ENCODE assay signal across 8 cellular contexts in genomic region chr10:73413528-73414229, GRCh38. TPM values are rescaled to one million over a fixed set of nuclear protein-coding genes. Genes with fewer than 3 reads are reported as not detected.
DNase-seq lines count a peak whose midpoint lies in the region; ATAC-seq and TF ChIP-seq lines count a peak whose summit lies in the region.

Gene ANXA7 (minus strand): TSS chr10:73414058. CDS start chr10:73400856, 13,202 bp downstream.

- H4K91ac ChIP-seq in IMR-90 (ENCODE audit: insufficient read depth, low read depth, low read length): peak within 1 kb of the TSS; percentile 86

- H4K5ac ChIP-seq in IMR-90 (ENCODE audit: low read depth, low read length): peak within 1 kb of the TSS; percentile 28; the same call in 1 of the 2 replicates

- in situ Hi-C loops in IMR-90 (cut with MboI; ENCODE audit: low sequenced_read_pairs): no loop called here

- ATAC-seq in GM21528 (IDR thresholded peaks at IDR 0.05; ENCODE audit: low FRiP score, unreplicated experiment): peak; percentile 87
- ATAC-seq in IMR-90 (ENCODE audit: low read depth): peak; percentile 99
- peak; percentile 86 for ATAC-seq in PC-3

- peak within 1 kb of the TSS; percentile 64 for H3K23ac ChIP-seq in IMR-90 (ENCODE audit: low read depth, low read length)

- H3K27ac ChIP-seq in IMR-90 (ENCODE audit: insufficient read depth, low read length) (peak within 1 kb of the TSS; percentile 85), PC-3 (ENCODE audit: low read length) (peak within 1 kb of the TSS; percentile 73), mucosa of rectum (ENCODE audit: low read depth in 2 of 2, low read length in 2 of 2) (peak within 1 kb of the TSS; percentile 97)

- peaks cover 13 to 30% of the 10 kb centered on the region in 2 experiments for H3K79me1 ChIP-seq in IMR-90 (ENCODE audit: low read depth in 1 of 2, low read length in 2 of 2)

- CTCF ChIA-PET in IMR-90 (lab: Yijun Ruan, JAX) (no interaction called here), PC-3 (lab: Charles Lee) (interaction anchor here (0.5 to 0.9 kb wide), 2 partner anchors 160 to 1236 kb away, joined by 3 read pairs; no protein-coding TSS in a partner anchor)

- peak within 1 kb of the TSS; percentile 26; the same call in 1 of the 2 replicates for H3K18ac ChIP-seq in IMR-90 (ENCODE audit: low read depth, low read length)

- H3K9ac ChIP-seq in IMR-90 (ENCODE audit: low read depth, low read length): peak within 1 kb of the TSS; percentile 75
- H3K9ac ChIP-seq in PC-3 (ENCODE audit: low read length): peak within 1 kb of the TSS; percentile 85
- H3K9ac ChIP-seq in mucosa of rectum (ENCODE audit: low read depth in 1 of 2, low read length in 2 of 2): peak within 1 kb of the TSS; percentile 80 to 97

- peak within 1 kb of the TSS; percentile 11 for H3K14ac ChIP-seq in IMR-90 (replicated peaks; ENCODE audit: low read depth, low read length)

- TF ChIP-seq CTCF in IMR-90 (conservative IDR thresholded peaks at IDR 0.05; ENCODE audit: low read depth, low read length): peak; percentile 30
- peak; percentile 62 for TF ChIP-seq CTCF in PC-3 (conservative IDR thresholded peaks at IDR 0.05; ENCODE audit: low read depth, low read length)
- TF ChIP-seq CTCF in epithelial cell of proximal tubule (conservative IDR thresholded peaks at IDR 0.05; ENCODE audit: low read depth, low read length): peak; percentile 15

- H2BK5ac ChIP-seq in IMR-90 (ENCODE audit: low read depth, low read length, poor library complexity, severe bottlenecking): peak within 1 kb of the TSS; percentile 76

- peaks cover 51% of the 10 kb centered on the region for H3K79me2 ChIP-seq in PC-3 (ENCODE audit: low read length)

- H4K8ac ChIP-seq in IMR-90 (ENCODE audit: low read depth in 2 of 2, low read length in 2 of 2): peak within 1 kb of the TSS; percentile 1 to 94; a peak in 3 of 4 replicates

- peak within 1 kb of the TSS; percentile 43 for H3K4ac ChIP-seq in IMR-90 (ENCODE audit: low read depth, low read length)

- H3K9me2 ChIP-seq in PC-3 (replicated peaks; ENCODE audit: low read length): no peaks in the 10 kb centered on the region

- H2BK15ac ChIP-seq in IMR-90 (ENCODE audit: low read depth, low read length): peak within 1 kb of the TSS; percentile 0; the same call in 1 of the 3 replicates

- peak within 1 kb of the TSS; percentile 49; the same call in 1 of the 2 replicates for H2BK120ac ChIP-seq in IMR-90 (ENCODE audit: low read depth, low read length)

- intact Hi-C loops in IMR-90 (cut with micrococcal nuclease): loop anchor here (10.0 kb wide), 1 partner anchor 231 kb away; the partner anchor contains the start of gene MYOZ1
- intact Hi-C loops in PC-3 (cut with micrococcal nuclease): loop anchor here (1.0 to 10.0 kb wide), 9 partner anchors 55 to 579 kb away; partner anchors contain the start of genes CFAP70, DNAJC9, MRPS16 and SEC24C

- WGBS in IMR-90 (ENCODE audit: extremely low coverage in 2 of 2, insufficient read length in 1 of 2), 2 experiments: 1% methylated on average over 15 of the region's 62 CpGs; no CpG with 5 or more reads in 1 of the 2 experiments

- no TSS peak for BruUV-seq in IMR-90 (replicated peaks; lab: Mats Ljungman, UMichigan)
- BruUV-seq in PC-3 (replicated peaks; lab: Mats Ljungman, UMichigan): TSS peak; percentile 53

- no peak within 1 kb of the TSS for H2BK20ac ChIP-seq in IMR-90 (ENCODE audit: low read depth, low read length)

- no peaks in the 10 kb centered on the region for H3K27me3 ChIP-seq in IMR-90 (ENCODE audit: control insufficient read depth, insufficient read depth, low read length)
- H3K27me3 ChIP-seq in PC-3 (ENCODE audit: low read length): no peaks in the 10 kb centered on the region
- no peaks in the 10 kb centered on the region for H3K27me3 ChIP-seq in mucosa of rectum (ENCODE audit: control insufficient read depth in 2 of 2, insufficient read depth in 2 of 2, low read length in 2 of 2)

- peaks cover 3% of the 10 kb centered on the region; the same call in 1 of the 2 replicates for H3K9me1 ChIP-seq in IMR-90 (ENCODE audit: insufficient read depth, low read length)

- H4K20me1 ChIP-seq in IMR-90 (ENCODE audit: insufficient read depth, low read length) (peaks cover 17% of the 10 kb centered on the region; the same call in 1 of the 2 replicates), PC-3 (ENCODE audit: low read length) (peaks cover 25% of the 10 kb centered on the region)

- POLR2A ChIA-PET in IMR-90 (lab: Charles Lee; ENCODE audit: unreplicated experiment) (interaction anchor here (0.6 kb wide), 1 partner anchor 157 kb away, joined by 14 read pairs; no protein-coding TSS in a partner anchor), PC-3 (lab: Charles Lee; ENCODE audit: unreplicated experiment) (interaction anchor here (0.6 to 3.6 kb wide), 4 partner anchors 23 to 163 kb away, joined by 3 to 58 read pairs (median 4); partner anchors contain the start of genes CFAP70 and PPP3CB)

- peak within 1 kb of the TSS; percentile 24 for H3K56ac ChIP-seq in IMR-90 (ENCODE audit: extremely low read depth, insufficient read depth, low read length)

- H3K9me3 ChIP-seq in IMR-90 (ENCODE audit: control insufficient read depth, insufficient read depth, low read length): no peaks in the 10 kb centered on the region
- H3K9me3 ChIP-seq in PC-3 (ENCODE audit: low read length): no peaks in the 10 kb centered on the region
- no peaks in the 10 kb centered on the region for H3K9me3 ChIP-seq in mucosa of rectum (ENCODE audit: control insufficient read depth in 2 of 2, low read length in 2 of 2)

- H2AFZ ChIP-seq in IMR-90 (replicated peaks; ENCODE audit: low read length, poor library complexity): peak within 1 kb of the TSS; percentile 98
- peak within 1 kb of the TSS; percentile 81 for H2AFZ ChIP-seq in PC-3 (ENCODE audit: low read length)

- H3K36me3 ChIP-seq in IMR-90 (ENCODE audit: control insufficient read depth, insufficient read depth, low read length) (no peaks in the 10 kb centered on the region), PC-3 (ENCODE audit: low read depth, low read length) (peaks cover 9% of the 10 kb centered on the region), mucosa of rectum (ENCODE audit: control insufficient read depth in 2 of 2, insufficient read depth in 2 of 2, low read length in 2 of 2) (no peaks in the 10 kb centered on the region)

- H3K4me1 ChIP-seq in IMR-90 (ENCODE audit: control insufficient read depth, insufficient read depth, low read length) (no peaks in the 10 kb centered on the region), PC-3 (ENCODE audit: insufficient read depth, low read length) (peaks cover 64% of the 10 kb centered on the region), mucosa of rectum (ENCODE audit: control insufficient read depth in 2 of 2, insufficient read depth in 2 of 2, low read length in 2 of 2) (peaks cover 3 to 13% of the 10 kb centered on the region in 2 donors)

- H3F3A ChIP-seq in PC-3 (ENCODE audit: low read length, unreplicated experiment): peaks cover 8% of the 10 kb centered on the region

- H3K4me2 ChIP-seq in IMR-90 (ENCODE audit: low read depth, low read length): peak within 1 kb of the TSS; percentile 88
- H3K4me2 ChIP-seq in PC-3 (ENCODE audit: low read length): peak within 1 kb of the TSS; percentile 75

- peak; percentile 81 for TF ChIP-seq POLR2A in IMR-90 (IDR thresholded peaks at IDR 0.05; ENCODE audit: low read depth, low read length)

- no peak for TF ChIP-seq RAD21 in IMR-90 (IDR thresholded peaks at IDR 0.05; ENCODE audit: low read length)

- peak within 1 kb of the TSS; percentile 85 for H3K4me3 ChIP-seq in IMR-90 (ENCODE audit: insufficient read depth, low read depth, low read length)
- peak within 1 kb of the TSS; percentile 65 for H3K4me3 ChIP-seq in PC-3 (ENCODE audit: low read length)
- H3K4me3 ChIP-seq in epithelial cell of proximal tubule (ENCODE audit: low read depth, low read length): peak within 1 kb of the TSS; percentile 76
- peak within 1 kb of the TSS; percentile 91 to 94 for H3K4me3 ChIP-seq in mucosa of rectum (ENCODE audit: low read length in 2 of 2)

- peak within 1 kb of the TSS; percentile 39; the same call in 1 of the 2 replicates for H2AK5ac ChIP-seq in IMR-90 (ENCODE audit: low read depth, low read length)

- H2AK9ac ChIP-seq in IMR-90 (replicated peaks; ENCODE audit: low read depth, low read length, poor library complexity): peak within 1 kb of the TSS; percentile 50

- dilution Hi-C loops in IMR-90 (cut with HindIII; ENCODE audit: low sequenced_read_pairs, unreplicated experiment): no loop called here

- DNase-seq in DMS53 (lab: John Stamatoyannopoulos, UW): peak; percentile 96
- DNase-seq in IMR-90: peak; percentile 75
- DNase-seq in PC-3: peak; percentile 100
- DNase-seq in activated T-cell treated with anti-CD3 and anti-CD28 coated beads for 48 hours (ENCODE audit: low read depth): peak; percentile 96
- DNase-seq in epithelial cell of proximal tubule (ENCODE audit: low read depth): peak; percentile 61
- peak; percentile 87 to 89 for DNase-seq in stimulated activated CD8-positive, alpha-beta memory T cell treated with anti-CD3 and anti-CD28 coated beads, Interleukin-4, amount 100 ng/mL, for 4 hours (ENCODE audit: low read depth in 2 of 2, low spot score in 1 of 2)

TF ChIP-seq in IMR-90, 13 proteins besides CTCF, POLR2A, EP300 and RAD21:
- peak; percentile 72; the same call in 1 of the 2 replicates for TF ChIP-seq MAZ (IDR thresholded peaks at IDR 0.05; ENCODE audit: borderline replicate concordance, low read depth, low read length)
- peak; percentile 52; the same call in 1 of the 2 replicates for TF ChIP-seq MAFK (IDR thresholded peaks at IDR 0.05; ENCODE audit: low read depth, low read length)
- TF ChIP-seq CEBPB (IDR thresholded peaks at IDR 0.05; ENCODE audit: low read depth, low read length): no peak
- TF ChIP-seq NFE2L2 (IDR thresholded peaks at IDR 0.05; ENCODE audit: low read depth, low read length): peak; percentile 79
- TF ChIP-seq MXI1 (IDR thresholded peaks at IDR 0.05; ENCODE audit: borderline replicate concordance, low read depth, low read length): peak; percentile 79; the same call in 1 of the 2 replicates
- TF ChIP-seq CHD1 (IDR thresholded peaks at IDR 0.05; ENCODE audit: low read depth, low read length): no peak

RNA-seq across cellular contexts. Expression of gene ANXA7, which starts in this region (rescaled TPM):
- 102 and 120 TPM in 2 replicates for total RNA-seq in IMR-90 (2012; rRNA removed)
- polyA plus RNA-seq in IMR-90 (2012; rRNA removed): 77.2 and 77.4 TPM in 2 replicates
- polyA plus RNA-seq in IMR-90 (2012; cell fraction: cytosol; rRNA removed): 29.6 and 35.2 TPM in 2 replicates
- polyA plus RNA-seq in IMR-90 (2012; cell fraction: nucleus; rRNA removed; ENCODE audit: low replicate concordance): 24.3 and 30.7 TPM in 2 replicates
- 478 and 561 TPM in 2 replicates for total RNA-seq in PC-3 (2014; rRNA removed)
- 95.9 and 132 TPM in 2 replicates for total RNA-seq in epithelial cell of proximal tubule

Comparison
In these comparisons a context has a peak if more than half of its experiments do, and no peak if none do; other contexts are left out.
1. Peak in every context shown above with its lines: DNase-seq, ATAC-seq, H3K4me3 ChIP-seq and H3K27ac ChIP-seq.